Comparison of ENCODE assay signal across 16 cellular contexts in the genomic region with DNA sequence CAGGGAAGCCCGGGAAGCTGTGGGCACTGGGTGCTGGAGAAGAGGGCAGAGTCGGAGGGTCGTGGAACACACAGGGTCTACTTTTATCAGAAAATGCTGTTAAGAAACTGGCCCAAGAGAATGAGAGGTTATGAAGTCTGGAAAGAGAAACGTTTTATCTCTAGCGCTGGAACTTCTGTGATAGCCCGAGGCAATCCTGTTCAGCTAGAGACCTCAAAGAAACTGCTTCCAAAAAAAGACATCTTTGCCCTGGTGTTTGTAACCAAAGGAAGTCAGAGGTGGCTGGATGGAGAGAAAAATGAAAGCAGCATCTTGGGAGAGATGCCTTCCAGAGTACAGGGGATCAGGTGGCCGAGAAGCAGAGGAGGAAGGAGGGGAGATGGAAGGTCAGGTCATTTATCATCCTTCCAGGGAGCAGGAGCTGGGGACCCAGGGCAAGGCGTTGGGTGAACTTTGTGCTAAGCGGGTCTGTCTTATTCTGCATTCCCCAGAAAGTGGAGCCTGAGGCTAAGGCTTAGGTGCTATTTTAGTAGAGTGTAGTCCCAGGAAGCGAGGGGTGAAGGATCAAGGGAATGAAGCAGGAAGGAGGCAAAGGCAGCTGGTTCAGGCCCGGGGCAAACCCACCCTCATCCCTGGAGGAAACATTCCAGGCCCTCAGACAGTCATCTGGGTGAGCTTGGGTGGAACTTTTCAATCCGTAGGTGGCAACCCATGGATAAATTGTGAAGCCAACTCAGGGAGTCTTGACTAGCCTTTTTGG.
"Had no signal": no experiment of that assay in that cellular context is flagged by ENCODE, and none has a peak within 500 bp of the region (broad histone marks: within the 10 kb centered on the region; RNA-seq: fewer than 3 reads in every experiment).

No MANE protein-coding gene starts in this region.

- H3K4me3 Mint-ChIP-seq: activated CD4-positive, alpha-beta T cell treated with anti-CD3 and anti-CD28 coated beads, Interleukin-2, amount 10 ng/mL, durations not matched to agents 7 days and 5 days; activated naive CD8-positive, alpha-beta T cell treated with anti-CD3 and anti-CD28 coated beads, Interleukin-2, amount 10 ng/mL, durations not matched to agents 7 days and 5 days; activated T-helper 1 cell treated with anti-CD3 and anti-CD28 coated beads, Interleukin-12 subunit alpha, Interleukin-12 subunit beta, Interleukin-2, Interleukin-4 antibody, amounts not matched to agents 30 ng/mL and 10 ng/mL and 1 ng/mL, durations not matched to agents 14 hours and 24 hours and 36 hours; naive B cell; stimulated activated naive CD8-positive, alpha-beta T cell treated with anti-CD3 and anti-CD28 coated beads, Interleukin-15, amount 100 ng/mL, for 72 hours had no signal

- H3K27me3 Mint-ChIP-seq: activated CD4-positive, alpha-beta T cell treated with anti-CD3 and anti-CD28 coated beads, Interleukin-2, amount 10 ng/mL, durations not matched to agents 7 days and 5 days; stimulated activated naive CD8-positive, alpha-beta T cell treated with anti-CD3 and anti-CD28 coated beads, Interleukin-15, amount 100 ng/mL, for 72 hours had no signal

- H3K27me3 ChIP-seq: dorsolateral prefrontal cortex, ovary had no signal

- H3K4me1 Mint-ChIP-seq: activated CD4-positive, alpha-beta T cell treated with anti-CD3 and anti-CD28 coated beads, Interleukin-2, amount 10 ng/mL, durations not matched to agents 7 days and 5 days; activated naive CD8-positive, alpha-beta T cell treated with anti-CD3 and anti-CD28 coated beads, Interleukin-2, amount 10 ng/mL, durations not matched to agents 7 days and 5 days; naive B cell; stimulated activated naive CD8-positive, alpha-beta T cell treated with anti-CD3 and anti-CD28 coated beads, Interleukin-15, amount 100 ng/mL, for 72 hours had no signal

- ATAC-seq: sciatic nerve; stimulated activated naive CD8-positive, alpha-beta T cell treated with anti-CD3 and anti-CD28 coated beads, Interleukin-15, amount 100 ng/mL, for 72 hours had no signal

- DNase-seq: activated CD4-positive, alpha-beta T cell treated with anti-CD3 and anti-CD28 coated beads, Interleukin-2, amount 10 ng/mL, durations not matched to agents 7 days and 5 days; activated CD4-positive, CD25-positive, alpha-beta regulatory T cell; activated CD8-positive, alpha-beta memory T cell treated with anti-CD3 and anti-CD28 coated beads for 24 hours; activated naive CD4-positive, alpha-beta T cell; activated naive CD8-positive, alpha-beta T cell treated with anti-CD3 and anti-CD28 coated beads, Interleukin-2, amount 10 ng/mL, durations not matched to agents 7 days and 5 days; aorta; dorsolateral prefrontal cortex; erythroblast; midbrain; naive B cell; ovary; stimulated activated CD4-positive, alpha-beta T cell treated with anti-CD3 and anti-CD28 coated beads, Interleukin-1b, Interleukin-23, amount 100 ng/mL, for 48 hours; stimulated activated naive CD8-positive, alpha-beta T cell treated with anti-CD3 and anti-CD28 coated beads, Interleukin-15, amount 100 ng/mL, for 72 hours had no signal

- H3K36me3 Mint-ChIP-seq: activated naive CD8-positive, alpha-beta T cell treated with anti-CD3 and anti-CD28 coated beads, Interleukin-2, amount 10 ng/mL, durations not matched to agents 7 days and 5 days; naive B cell had no signal

- H3K4me3 ChIP-seq: dorsolateral prefrontal cortex, ovary, thoracic aorta had no signal

- H3K9me3 ChIP-seq: ovary, thoracic aorta had no signal

- H3K27ac ChIP-seq: ovary, thoracic aorta had no signal

- H3K36me3 ChIP-seq: ovary, thoracic aorta had no signal

- H3K27ac Mint-ChIP-seq: activated CD4-positive, alpha-beta T cell treated with anti-CD3 and anti-CD28 coated beads, Interleukin-2, amount 10 ng/mL, durations not matched to agents 7 days and 5 days; activated naive CD8-positive, alpha-beta T cell treated with anti-CD3 and anti-CD28 coated beads, Interleukin-2, amount 10 ng/mL, durations not matched to agents 7 days and 5 days; activated T-helper 1 cell treated with anti-CD3 and anti-CD28 coated beads, Interleukin-12 subunit alpha, Interleukin-12 subunit beta, Interleukin-2, Interleukin-4 antibody, amounts not matched to agents 30 ng/mL and 10 ng/mL and 1 ng/mL, durations not matched to agents 14 hours and 24 hours and 36 hours; naive B cell had no signal
